Comparison of ENCODE assay signal across 1 cellular context in genomic region chr4:8252301-8253173, GRCh38.
TF ChIP-seq lines count a peak whose summit lies in the region.

No MANE protein-coding gene starts in this region.

TF ChIP-seq in K562, 482 proteins besides CTCF, POLR2A, EP300 and RAD21 (continues in another document):
- TF ChIP-seq MTA2 (IDR thresholded peaks at IDR 0.05; ENCODE audit: low read depth) (0 out of 2 replicates have a peak, but pooled peaks have one; percentile 35), NFRKB (IDR thresholded peaks at IDR 0.05; ENCODE audit: low read depth) (no peak), BCOR (IDR thresholded peaks at IDR 0.05) (peak; percentile 87), FOXK2 (conservative IDR thresholded peaks at IDR 0.05 in 1 of 2, IDR thresholded peaks at IDR 0.05 in 1 of 2; ENCODE audit: low read depth in 2 of 2) (peak in 1 of 2 experiments; percentile 92; a peak in 2 of 4 replicates), ZKSCAN8 (CRISPR knock-in tag; IDR thresholded peaks at IDR 0.05) (no peak), TRIM24 (IDR thresholded peaks at IDR 0.05) (peak; percentile 81 to 91), ZNF407 (IDR thresholded peaks at IDR 0.05; ENCODE audit: low read depth) (no peak), FOXP4 (CRISPR knock-in tag; IDR thresholded peaks at IDR 0.05; ENCODE audit: borderline replicate concordance) (no peak), ZNF431 (CRISPR knock-in tag; IDR thresholded peaks at IDR 0.05) (no peak), RCOR1 (IDR thresholded peaks at IDR 0.05; ENCODE audit: borderline replicate concordance in 1 of 2, low read depth in 2 of 2, low read length in 2 of 2) (peak; percentile 54 to 99; a peak in 3 of 4 replicates), ZNF280A (IDR thresholded peaks at IDR 0.05; ENCODE audit: low read depth, partially characterized antibody) (no peak), BHLHE40 (IDR thresholded peaks at IDR 0.05; ENCODE audit: low read length) (peak; percentile 72), ZNF175 (CRISPR knock-in tag; IDR thresholded peaks at IDR 0.05; ENCODE audit: low read depth) (peak; percentile 96), NFYB (IDR thresholded peaks at IDR 0.05; ENCODE audit: extremely low read depth, insufficient read length) (no peak), FOXJ3 (CRISPR knock-in tag; IDR thresholded peaks at IDR 0.05) (no peak), POLR2AphosphoS5 (IDR thresholded peaks at IDR 0.05; ENCODE audit: control insufficient read depth, insufficient read depth, low read depth, low read length) (peak; percentile 41; the same call in 1 of the 2 replicates), SMAD1 (IDR thresholded peaks at IDR 0.05; ENCODE audit: low read depth, low read length, partially characterized antibody) (no peak), RBM39 (optimal IDR thresholded peaks at IDR 0.05; ENCODE audit: low read depth, low read length) (no peak), ID3 (CRISPR knock-in tag; IDR thresholded peaks at IDR 0.05) (no peak), ID3 (tag; IDR thresholded peaks at IDR 0.05) (peak; percentile 70; the same call in 1 of the 2 replicates), MEF2D (tag; conservative IDR thresholded peaks at IDR 0.05; ENCODE audit: low read depth) (no peak), BACH1 (tag; IDR thresholded peaks at IDR 0.05) (peak; percentile 54; the same call in 1 of the 2 replicates), POLR3G (IDR thresholded peaks at IDR 0.05; ENCODE audit: extremely low read depth, insufficient read length, insufficient replicate concordance) (no peak), TEAD1 (CRISPR knock-in tag; IDR thresholded peaks at IDR 0.05) (peak; percentile 80 to 82; a peak in 3 of 4 replicates), TCF3 (CRISPR knock-in tag; IDR thresholded peaks at IDR 0.05) (peak; percentile 89), SNIP1 (IDR thresholded peaks at IDR 0.05; ENCODE audit: low read depth) (no peak), TBL1XR1 (IDR thresholded peaks at IDR 0.05; ENCODE audit: low read length in 2 of 2) (peak in 1 of 2 experiments; percentile 84; a peak in 1 of 4 replicates), MYC (IDR thresholded peaks at IDR 0.05; ENCODE audit: low read depth, low read length) (0 out of 2 replicates have a peak, but pooled peaks have one; percentile 10), MYC (CRISPR knock-in tag; IDR thresholded peaks at IDR 0.05; ENCODE audit: borderline replicate concordance, low read depth) (no peak), ZNF766 (CRISPR knock-in tag; conservative IDR thresholded peaks at IDR 0.05) (0 out of 2 replicates have a peak, but pooled peaks have one; percentile 59), PKNOX1 (IDR thresholded peaks at IDR 0.05) (peak; percentile 48)
- TF ChIP-seq, protein P1, sequence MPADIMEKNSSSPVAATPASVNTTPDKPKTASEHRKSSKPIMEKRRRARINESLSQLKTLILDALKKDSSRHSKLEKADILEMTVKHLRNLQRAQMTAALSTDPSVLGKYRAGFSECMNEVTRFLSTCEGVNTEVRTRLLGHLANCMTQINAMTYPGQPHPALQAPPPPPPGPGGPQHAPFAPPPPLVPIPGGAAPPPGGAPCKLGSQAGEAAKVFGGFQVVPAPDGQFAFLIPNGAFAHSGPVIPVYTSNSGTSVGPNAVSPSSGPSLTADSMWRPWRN (IDR thresholded peaks at IDR 0.05; ENCODE audit: low read depth): peak; percentile 96
- TF ChIP-seq, protein P2, sequence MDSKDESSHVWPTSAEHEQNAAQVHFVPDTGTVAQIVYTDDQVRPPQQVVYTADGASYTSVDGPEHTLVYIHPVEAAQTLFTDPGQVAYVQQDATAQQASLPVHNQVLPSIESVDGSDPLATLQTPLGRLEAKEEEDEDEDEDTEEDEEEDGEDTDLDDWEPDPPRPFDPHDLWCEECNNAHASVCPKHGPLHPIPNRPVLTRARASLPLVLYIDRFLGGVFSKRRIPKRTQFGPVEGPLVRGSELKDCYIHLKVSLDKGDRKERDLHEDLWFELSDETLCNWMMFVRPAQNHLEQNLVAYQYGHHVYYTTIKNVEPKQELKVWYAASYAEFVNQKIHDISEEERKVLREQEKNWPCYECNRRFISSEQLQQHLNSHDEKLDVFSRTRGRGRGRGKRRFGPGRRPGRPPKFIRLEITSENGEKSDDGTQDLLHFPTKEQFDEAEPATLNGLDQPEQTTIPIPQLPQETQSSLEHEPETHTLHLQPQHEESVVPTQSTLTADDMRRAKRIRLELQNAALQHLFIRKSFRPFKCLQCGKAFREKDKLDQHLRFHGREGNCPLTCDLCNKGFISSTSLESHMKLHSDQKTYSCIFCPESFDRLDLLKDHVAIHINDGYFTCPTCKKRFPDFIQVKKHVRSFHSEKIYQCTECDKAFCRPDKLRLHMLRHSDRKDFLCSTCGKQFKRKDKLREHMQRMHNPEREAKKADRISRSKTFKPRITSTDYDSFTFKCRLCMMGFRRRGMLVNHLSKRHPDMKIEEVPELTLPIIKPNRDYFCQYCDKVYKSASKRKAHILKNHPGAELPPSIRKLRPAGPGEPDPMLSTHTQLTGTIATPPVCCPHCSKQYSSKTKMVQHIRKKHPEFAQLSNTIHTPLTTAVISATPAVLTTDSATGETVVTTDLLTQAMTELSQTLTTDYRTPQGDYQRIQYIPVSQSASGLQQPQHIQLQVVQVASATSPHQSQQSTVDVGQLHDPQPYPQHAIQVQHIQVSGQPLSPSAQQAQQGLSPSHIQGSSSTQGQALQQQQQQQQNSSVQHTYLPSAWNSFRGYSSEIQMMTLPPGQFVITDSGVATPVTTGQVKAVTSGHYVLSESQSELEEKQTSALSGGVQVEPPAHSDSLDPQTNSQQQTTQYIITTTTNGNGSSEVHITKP (IDR thresholded peaks at IDR 0.05; ENCODE audit: partially characterized antibody): peak; percentile 98
- TF ChIP-seq, protein P3, sequence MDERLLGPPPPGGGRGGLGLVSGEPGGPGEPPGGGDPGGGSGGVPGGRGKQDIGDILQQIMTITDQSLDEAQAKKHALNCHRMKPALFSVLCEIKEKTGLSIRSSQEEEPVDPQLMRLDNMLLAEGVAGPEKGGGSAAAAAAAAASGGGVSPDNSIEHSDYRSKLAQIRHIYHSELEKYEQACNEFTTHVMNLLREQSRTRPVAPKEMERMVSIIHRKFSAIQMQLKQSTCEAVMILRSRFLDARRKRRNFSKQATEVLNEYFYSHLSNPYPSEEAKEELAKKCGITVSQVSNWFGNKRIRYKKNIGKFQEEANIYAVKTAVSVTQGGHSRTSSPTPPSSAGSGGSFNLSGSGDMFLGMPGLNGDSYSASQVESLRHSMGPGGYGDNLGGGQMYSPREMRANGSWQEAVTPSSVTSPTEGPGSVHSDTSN (CRISPR knock-in tag; IDR thresholded peaks at IDR 0.05; ENCODE audit: low read depth): no peak
- TF ChIP-seq, protein P3 (tag; conservative IDR thresholded peaks at IDR 0.05; ENCODE audit: low read depth): peak; percentile 47; the same call in 1 of the 2 replicates
- TF ChIP-seq, protein P4, sequence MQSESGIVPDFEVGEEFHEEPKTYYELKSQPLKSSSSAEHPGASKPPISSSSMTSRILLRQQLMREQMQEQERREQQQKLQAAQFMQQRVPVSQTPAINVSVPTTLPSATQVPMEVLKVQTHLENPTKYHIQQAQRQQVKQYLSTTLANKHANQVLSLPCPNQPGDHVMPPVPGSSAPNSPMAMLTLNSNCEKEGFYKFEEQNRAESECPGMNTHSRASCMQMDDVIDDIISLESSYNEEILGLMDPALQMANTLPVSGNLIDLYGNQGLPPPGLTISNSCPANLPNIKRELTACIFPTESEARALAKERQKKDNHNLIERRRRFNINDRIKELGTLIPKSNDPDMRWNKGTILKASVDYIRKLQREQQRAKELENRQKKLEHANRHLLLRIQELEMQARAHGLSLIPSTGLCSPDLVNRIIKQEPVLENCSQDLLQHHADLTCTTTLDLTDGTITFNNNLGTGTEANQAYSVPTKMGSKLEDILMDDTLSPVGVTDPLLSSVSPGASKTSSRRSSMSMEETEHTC (IDR thresholded peaks at IDR 0.05): 0 out of 2 replicates have a peak, but pooled peaks have one; percentile 31
